In genomic region chr2:71100195-71100964, GRCh38 we compare ENCODE assay signal across 8 cellular contexts. TPM values are rescaled to one million over a fixed set of nuclear protein-coding genes. Genes with fewer than 3 reads are reported as not detected.
DNase-seq lines count a peak whose midpoint lies in the region; ATAC-seq and TF ChIP-seq lines count a peak whose summit lies in the region.

No MANE protein-coding gene starts in this region.

- H3K4me3 ChIP-seq in esophagus squamous epithelium, result no peak overlapping the region
- no peak overlapping the region for H3K4me3 ChIP-seq in transverse colon

- H3K4me1 ChIP-seq in esophagus squamous epithelium (peaks cover 9 to 39% (median 21%) of the 10 kb centered on the region in 3 donors), transverse colon (no peaks in the 10 kb centered on the region)

- TF ChIP-seq CTCF in esophagus squamous epithelium (IDR thresholded peaks at IDR 0.05) (peak; percentile 62 to 86 (median 78)), transverse colon (IDR thresholded peaks at IDR 0.05) (peak; percentile 63 to 71 (median 66))

- H3K4me1 Mint-ChIP-seq in activated CD8-positive, alpha-beta memory T cell treated with anti-CD3 and anti-CD28 coated beads, Interleukin-2, amount 10 ng/mL, durations not matched to agents 7 days and 5 days, result peaks cover 4% of the 10 kb centered on the region
- no peaks in the 10 kb centered on the region for H3K4me1 Mint-ChIP-seq in natural killer cell treated with Interleukin-12 subunit alpha and Interleukin-12 subunit beta and Interleukin-15 and Interleukin-18, amount 100 ng/mL, for 72 hours (ENCODE audit: low read depth in 2 of 2)

- 1 to 10% methylated on average over 3 of the region's 3 CpGs for WGBS in esophagus squamous epithelium, 2 donors
- 0 to 7% methylated on average over 3 of the region's 3 CpGs for WGBS in transverse colon (ENCODE audit: low coverage in 1 of 2), 2 donors

- H3K36me3 ChIP-seq in esophagus squamous epithelium (no peaks in the 10 kb centered on the region), transverse colon (no peaks in the 10 kb centered on the region)

- H3K9me3 Mint-ChIP-seq in activated CD8-positive, alpha-beta memory T cell treated with anti-CD3 and anti-CD28 coated beads, Interleukin-2, amount 10 ng/mL, durations not matched to agents 7 days and 5 days (ENCODE audit: low read depth), result peaks cover under 1% of the 10 kb centered on the region
- no peaks in the 10 kb centered on the region for H3K9me3 Mint-ChIP-seq in natural killer cell treated with Interleukin-12 subunit alpha and Interleukin-12 subunit beta and Interleukin-15 and Interleukin-18, amount 100 ng/mL, for 72 hours

- H3K27me3 ChIP-seq in esophagus squamous epithelium (no peaks in the 10 kb centered on the region), transverse colon (no peaks in the 10 kb centered on the region)

- peaks cover 10% of the 10 kb centered on the region for H3K27me3 Mint-ChIP-seq in activated CD8-positive, alpha-beta memory T cell treated with anti-CD3 and anti-CD28 coated beads, Interleukin-2, amount 10 ng/mL, durations not matched to agents 7 days and 5 days
- peaks cover 0 to 14% of the 10 kb centered on the region in 2 donors for H3K27me3 Mint-ChIP-seq in natural killer cell treated with Interleukin-12 subunit alpha and Interleukin-12 subunit beta and Interleukin-15 and Interleukin-18, amount 100 ng/mL, for 72 hours

- CTCF ChIA-PET in activated CD8-positive, alpha-beta memory T cell treated with anti-CD3 and anti-CD28 coated beads, Interleukin-2, amount 10 ng/mL, durations not matched to agents 7 days and 5 days (lab: Charles Lee), result interaction anchor here (0.8 to 2.6 kb wide), 18 partner anchors 9 to 410 kb away, joined by 3 to 13 read pairs (median 6); partner anchors contain the start of genes MCEE, MPHOSPH10 and NAGK

- DNase-seq in D341Med (ENCODE audit: low spot score) (peak; percentile 76), NCI-H82 treated with DMSO at 0.1 percent for 48 hours (lab: John Stamatoyannopoulos, UW; ENCODE audit: unreplicated experiment) (peak; percentile 60), esophagus squamous epithelium (lab: John Stamatoyannopoulos, UW) (no peak), transverse colon (peak; percentile 68), occipital lobe (lab: John Stamatoyannopoulos, UW) (no peak)
- peak; percentile 59 for DNase-seq in activated CD8-positive, alpha-beta memory T cell treated with anti-CD3 and anti-CD28 coated beads, Interleukin-2, amount 10 ng/mL, durations not matched to agents 7 days and 5 days
- DNase-seq in natural killer cell treated with Interleukin-12 subunit alpha and Interleukin-12 subunit beta and Interleukin-15 and Interleukin-18, amount 100 ng/mL, for 72 hours (ENCODE audit: low spot score), result peak; percentile 73

- H3K27ac Mint-ChIP-seq in activated CD8-positive, alpha-beta memory T cell treated with anti-CD3 and anti-CD28 coated beads, Interleukin-2, amount 10 ng/mL, durations not matched to agents 7 days and 5 days, result no peak overlapping the region
- no peak overlapping the region for H3K27ac Mint-ChIP-seq in natural killer cell treated with Interleukin-12 subunit alpha and Interleukin-12 subunit beta and Interleukin-15 and Interleukin-18, amount 100 ng/mL, for 72 hours

- TF ChIP-seq EP300 in transverse colon (IDR thresholded peaks at IDR 0.05; ENCODE audit: low read depth), result no peak

- in situ Hi-C loops in transverse colon (cut with MboI; ENCODE audit: low pct_ligation_motif_present in 1 of 4, low pct_unique_long_range_greater_than_20kb in 1 of 4, low sequenced_read_pairs in 3 of 4), result no loop called here

- intact Hi-C loops in esophagus squamous epithelium (cut with DNase I), result no loop called here
- intact Hi-C loops in transverse colon (cut with DNase I; ENCODE audit: low total_unique reads), result no loop called here

- H3K27ac ChIP-seq in esophagus squamous epithelium (peak overlapping the region in 3 of 4 donors; percentile 76 to 85 (median 80)), transverse colon (no peak overlapping the region)

- no peak for TF ChIP-seq POLR2A in esophagus squamous epithelium (IDR thresholded peaks at IDR 0.05)
- no peak for TF ChIP-seq POLR2A in transverse colon (IDR thresholded peaks at IDR 0.05)

- peak; percentile 50 for ATAC-seq in HG02759 (IDR thresholded peaks at IDR 0.05; ENCODE audit: unreplicated experiment)
- no peak for ATAC-seq in activated CD8-positive, alpha-beta memory T cell treated with anti-CD3 and anti-CD28 coated beads, Interleukin-2, amount 10 ng/mL, durations not matched to agents 7 days and 5 days
- peak in 1 of 2 donors; percentile 68 for ATAC-seq in natural killer cell treated with Interleukin-12 subunit alpha and Interleukin-12 subunit beta and Interleukin-15 and Interleukin-18, amount 100 ng/mL, for 72 hours

- no peak overlapping the region for H3K4me3 Mint-ChIP-seq in activated CD8-positive, alpha-beta memory T cell treated with anti-CD3 and anti-CD28 coated beads, Interleukin-2, amount 10 ng/mL, durations not matched to agents 7 days and 5 days
- H3K4me3 Mint-ChIP-seq in natural killer cell treated with Interleukin-12 subunit alpha and Interleukin-12 subunit beta and Interleukin-15 and Interleukin-18, amount 100 ng/mL, for 72 hours, result no peak overlapping the region

- H3K36me3 Mint-ChIP-seq in activated CD8-positive, alpha-beta memory T cell treated with anti-CD3 and anti-CD28 coated beads, Interleukin-2, amount 10 ng/mL, durations not matched to agents 7 days and 5 days, result peaks cover 2% of the 10 kb centered on the region
- H3K36me3 Mint-ChIP-seq in natural killer cell treated with Interleukin-12 subunit alpha and Interleukin-12 subunit beta and Interleukin-15 and Interleukin-18, amount 100 ng/mL, for 72 hours, result no peaks in the 10 kb centered on the region

- H3K9me3 ChIP-seq in esophagus squamous epithelium (no peaks in the 10 kb centered on the region), transverse colon (no peaks in the 10 kb centered on the region)

RNA-seq across cellular contexts. Expression of gene MCEE, which starts 29.6 kb away (rescaled TPM):
- total RNA-seq in activated CD8-positive, alpha-beta memory T cell treated with anti-CD3 and anti-CD28 coated beads, Interleukin-2, amount 10 ng/mL, durations not matched to agents 7 days and 5 days, result 10 to 100 TPM; 12.6 to 16.3 TPM
- total RNA-seq in esophagus squamous epithelium, result 10 to 100 TPM; 18.9 to 26.5 (median 21.6) TPM
- total RNA-seq in natural killer cell treated with Interleukin-12 subunit alpha and Interleukin-12 subunit beta and Interleukin-15 and Interleukin-18, amount 100 ng/mL, for 72 hours, result 10 to 100 TPM; 12.4 to 14.2 TPM
- 10 to 100 TPM in 3 of 4 donors, not detected in 1; 10.3 to 24.1 (median 18.6) TPM for total RNA-seq in transverse colon
- total RNA-seq in occipital lobe, result 10.3 TPM

RNA-seq across cellular contexts. Expression of gene MPHOSPH10, which starts 30.1 kb away (rescaled TPM):
- 10 to 100 TPM; 24.2 to 40.8 TPM for total RNA-seq in activated CD8-positive, alpha-beta memory T cell treated with anti-CD3 and anti-CD28 coated beads, Interleukin-2, amount 10 ng/mL, durations not matched to agents 7 days and 5 days
- 10 to 100 TPM; 18.9 to 33.0 (median 29.8) TPM for total RNA-seq in esophagus squamous epithelium
- 10 to 100 TPM; 40.1 to 58.4 TPM for total RNA-seq in natural killer cell treated with Interleukin-12 subunit alpha and Interleukin-12 subunit beta and Interleukin-15 and Interleukin-18, amount 100 ng/mL, for 72 hours
- total RNA-seq in transverse colon, result 10 to 100 TPM in 3 of 4 donors, 1 to 10 TPM in 1; 7.5 to 22.9 (median 12.8) TPM
- 28.9 TPM for total RNA-seq in occipital lobe

RNA-seq across cellular contexts. Expression of gene NAGK, which starts 31.9 kb away (rescaled TPM):
- 10 to 100 TPM; 54.6 to 78.4 TPM for total RNA-seq in activated CD8-positive, alpha-beta memory T cell treated with anti-CD3 and anti-CD28 coated beads, Interleukin-2, amount 10 ng/mL, durations not matched to agents 7 days and 5 days
- total RNA-seq in esophagus squamous epithelium (100 to 1,000 TPM in 3 of 4 donors, 10 to 100 TPM in 1; 87.5 to 278 (median 166) TPM), transverse colon (100 to 1,000 TPM in 1 of 4 donors, 10 to 100 TPM in 3; 58.0 to 125 (median 67.6) TPM), occipital lobe (34.0 TPM)
- 100 to 1,000 TPM in 1 of 2 donors, 10 to 100 TPM in 1; 92.9 to 104 TPM for total RNA-seq in natural killer cell treated with Interleukin-12 subunit alpha and Interleukin-12 subunit beta and Interleukin-15 and Interleukin-18, amount 100 ng/mL, for 72 hours

Comparison
In these comparisons a context has a peak if more than half of its experiments do, and no peak if none do; other contexts are left out.
1. DNase-seq: peak in D341Med (single experiment), NCI-H82 treated with DMSO at 0.1 percent for 48 hours (single experiment), activated CD8-positive, alpha-beta memory T cell treated with anti-CD3 and anti-CD28 coated beads, Interleukin-2, amount 10 ng/mL, durations not matched to agents 7 days and 5 days (single experiment), natural killer cell treated with Interleukin-12 subunit alpha and Interleukin-12 subunit beta and Interleukin-15 and Interleukin-18, amount 100 ng/mL, for 72 hours (single experiment) and transverse colon (single experiment); none in esophagus squamous epithelium (single experiment) and occipital lobe (single experiment).
2. H3K27ac ChIP-seq: peak in esophagus squamous epithelium (3 of 4); none in transverse colon (0 of 4).